23 cellular contexts compared by ENCODE assay signal in the genomic region with DNA sequence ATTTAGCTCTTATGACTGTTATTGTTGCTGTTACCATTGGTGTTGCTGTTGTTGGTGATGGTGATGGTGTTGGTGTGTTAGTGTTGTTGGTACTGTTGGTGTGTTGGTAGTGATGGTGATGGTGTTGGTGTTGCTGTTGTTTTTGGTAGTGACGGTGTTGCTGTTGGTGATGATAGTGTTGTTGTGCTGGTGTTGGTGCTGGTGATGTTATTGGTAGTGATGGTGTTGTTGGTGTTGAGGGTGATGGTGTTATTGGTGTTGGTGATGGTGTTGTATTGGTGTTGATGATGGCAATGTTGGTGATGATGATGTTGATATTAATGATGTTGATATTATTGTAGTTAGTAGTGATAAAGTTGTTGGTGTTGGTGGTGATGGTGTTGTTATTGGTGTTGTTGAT.
"Had no signal": no experiment of that assay in that cellular context is flagged by ENCODE, and none has a peak within 500 bp of the region (broad histone marks: within the 10 kb centered on the region; RNA-seq: fewer than 3 reads in every experiment).

No MANE protein-coding gene starts in this region.

- DNase-seq: Karpas-422, KG1, MG63, NCI-H1092, NCI-H1105 treated with DMSO at 0.1 percent for 48 hours, NCI-H1417 treated with DMSO at 0.1 percent for 48 hours, NCI-H146, NCI-H1694 treated with DMSO at 0.1 percent for 48 hours, NCI-H1930, NCI-H2081, NCI-H2107, NCI-H226, NCI-H446, NCI-H510A, NCI-H524 treated with DMSO at 0.1 percent for 48 hours, NCI-H69, NCI-H774, Right ventricle myocardium superior, RPMI8226, SIG-M5 had no signal

- H3K9me3 ChIP-seq: SJSA1 had no signal

- H3K27ac ChIP-seq: SK-N-MC had no signal

- H3K4me3 ChIP-seq: MG63, SJSA1, SK-N-MC had no signal

- FAIRE-seq: RCC 7860 had no signal

- H3K27me3 ChIP-seq: MG63, SJSA1 had no signal

- H3K36me3 ChIP-seq: MG63 had no signal
